Comparison of ENCODE assay signal across 20 cellular contexts in the genomic region with DNA sequence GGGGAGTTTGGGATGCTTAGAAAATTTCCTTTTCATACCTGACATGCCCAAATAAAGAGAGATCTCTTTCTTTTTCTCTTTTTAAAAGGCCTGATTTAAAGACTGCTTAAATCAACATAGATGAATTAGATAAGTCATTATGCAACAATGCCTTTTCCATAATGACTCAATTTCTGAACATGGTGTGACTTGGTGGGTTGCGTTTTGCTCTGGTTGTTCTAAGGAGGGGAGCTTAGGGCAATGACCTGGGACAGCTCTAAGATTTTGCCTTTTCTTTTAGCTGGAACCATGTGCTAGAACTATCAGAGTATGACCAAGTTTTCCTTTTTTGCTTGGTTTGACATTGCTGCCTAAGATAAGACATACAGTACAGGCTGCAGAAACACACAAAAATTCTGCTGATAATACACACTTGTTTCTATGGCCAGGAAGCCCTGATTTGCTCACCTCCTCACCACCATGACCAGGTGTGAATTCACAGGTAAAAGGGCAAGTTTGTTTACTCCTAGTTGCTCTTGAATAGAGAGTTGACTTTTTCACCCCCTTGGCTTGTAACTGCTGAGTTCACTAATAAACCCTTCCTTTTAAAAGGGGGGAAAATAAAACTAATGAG. TPM values are rescaled to one million over a fixed set of nuclear protein-coding genes. Genes with fewer than 3 reads are reported as not detected.
A peak's percentile ranks its signal among the peaks of the same experiment; 100 is the strongest.
DNase-seq lines count a peak whose midpoint lies in the region; ATAC-seq and TF ChIP-seq lines count a peak whose summit lies in the region.
"Had no signal": no experiment of that assay in that cellular context is flagged by ENCODE, and none has a peak within 500 bp of the region (broad histone marks: within the 10 kb centered on the region; RNA-seq: fewer than 3 reads in every experiment).

No MANE protein-coding gene starts in this region.

- intact Hi-C loops in prostate gland (cut with DNase I) = no loop called here

- H3K4me1 ChIP-seq in prostate gland (replicated peaks) = no peaks in the 10 kb centered on the region

- no peak for TF ChIP-seq CTCF in prostate gland (IDR thresholded peaks at IDR 0.05)

- 56% methylated on average over 1 of the region's 1 CpG for WGBS in prostate gland

- DNase-seq in activated T-cell treated with anti-CD3 and anti-CD28 coated beads, Interleukin-2, amount 50 U/mL, for 4 hours = no peak
- no peak for DNase-seq in activated T-cell treated with anti-CD3 and anti-CD28 coated beads, Interleukin-2, amount 50 U/mL, for 1 hour
- no peak for DNase-seq in T-helper 2 cell treated with Interferon-gamma antibody and Interleukin-4, amounts not matched to agents 5 μg/mL and 100 μg/mL, for 36 hours (ENCODE audit: low spot score)
- DNase-seq in amniotic epithelial cell (ENCODE audit: low read depth) = peak; percentile 72
- peak; percentile 32 for DNase-seq in renal cortical epithelial cell (ENCODE audit: low read depth)
- DNase-seq in Kasumi-1 (lab: John Stamatoyannopoulos, UW) = no peak
- DNase-seq in prostate gland (ENCODE audit: low spot score) = no peak
- DNase-seq: anterior cingulate cortex; cerebellar nuclear complex; DMS79 treated with DMSO at 0.1 percent for 48 hours; effector CD8-positive, alpha-beta T cell; left lung; mucosa of descending colon; stimulated activated CD4-positive, alpha-beta T cell treated with anti-CD3 and anti-CD28 coated beads, Interleukin-12 subunit alpha, Interleukin-12 subunit beta, amount 100 ng/mL, for 4 hours had no signal

- no peaks in the 10 kb centered on the region for H3K9me3 ChIP-seq in prostate gland
- H3K9me3 ChIP-seq: left lung, mucosa of descending colon, neutrophil had no signal

- H3K4me3 ChIP-seq in prostate gland = no peak overlapping the region
- H3K4me3 ChIP-seq: left lung, mucosa of descending colon had no signal

- ATAC-seq in activated T-cell treated with anti-CD3 and anti-CD28 coated beads, Interleukin-2, amount 50 U/mL, for 4 hours = peak; percentile 29 to 65
- ATAC-seq in HG02759 (IDR thresholded peaks at IDR 0.05; ENCODE audit: unreplicated experiment) = no peak
- ATAC-seq: HCT116, left lung, mucosa of descending colon, PC-3 had no signal

- peaks cover 8% of the 10 kb centered on the region for H3K27me3 Mint-ChIP-seq in activated T-cell treated with anti-CD3 and anti-CD28 coated beads, Interleukin-2, amount 50 U/mL, for 4 hours (ENCODE audit: low read depth)
- H3K27me3 Mint-ChIP-seq in T-helper 2 cell treated with Interferon-gamma antibody and Interleukin-4, amounts not matched to agents 5 μg/mL and 100 μg/mL, for 36 hours (ENCODE audit: low read depth) = no peaks in the 10 kb centered on the region

- no peaks in the 10 kb centered on the region for H3K36me3 ChIP-seq in prostate gland
- H3K36me3 ChIP-seq: left lung, neutrophil had no signal

- H3K36me3 Mint-ChIP-seq in activated T-cell treated with anti-CD3 and anti-CD28 coated beads, Interleukin-2, amount 50 U/mL, for 4 hours (ENCODE audit: insufficient read depth) = no peaks in the 10 kb centered on the region
- peaks cover 3% of the 10 kb centered on the region for H3K36me3 Mint-ChIP-seq in T-helper 2 cell treated with Interferon-gamma antibody and Interleukin-4, amounts not matched to agents 5 μg/mL and 100 μg/mL, for 36 hours (ENCODE audit: low read depth)
- H3K36me3 Mint-ChIP-seq: CD4-positive, CD25-positive, alpha-beta regulatory T cell had no signal

- H3K9me3 Mint-ChIP-seq in activated T-cell treated with anti-CD3 and anti-CD28 coated beads, Interleukin-2, amount 50 U/mL, for 4 hours = peaks cover under 1% of the 10 kb centered on the region
- H3K9me3 Mint-ChIP-seq in T-helper 2 cell treated with Interferon-gamma antibody and Interleukin-4, amounts not matched to agents 5 μg/mL and 100 μg/mL, for 36 hours = peaks cover 10% of the 10 kb centered on the region
- H3K9me3 Mint-ChIP-seq: CD4-positive, CD25-positive, alpha-beta regulatory T cell had no signal

- H3K27ac ChIP-seq in prostate gland = no peak overlapping the region
- H3K27ac ChIP-seq: HL-60, neutrophil had no signal

- no peak for TF ChIP-seq POLR2A in prostate gland (IDR thresholded peaks at IDR 0.05)

- no peak overlapping the region for H3K4me3 Mint-ChIP-seq in activated T-cell treated with anti-CD3 and anti-CD28 coated beads, Interleukin-2, amount 50 U/mL, for 4 hours
- no peak overlapping the region for H3K4me3 Mint-ChIP-seq in T-helper 2 cell treated with Interferon-gamma antibody and Interleukin-4, amounts not matched to agents 5 μg/mL and 100 μg/mL, for 36 hours

- no peaks in the 10 kb centered on the region for H3K27me3 ChIP-seq in prostate gland (replicated peaks; ENCODE audit: insufficient read depth)

- H3K4me1 Mint-ChIP-seq in activated T-cell treated with anti-CD3 and anti-CD28 coated beads, Interleukin-2, amount 50 U/mL, for 4 hours (ENCODE audit: low read depth) = peaks cover 55% of the 10 kb centered on the region
- H3K4me1 Mint-ChIP-seq in T-helper 2 cell treated with Interferon-gamma antibody and Interleukin-4, amounts not matched to agents 5 μg/mL and 100 μg/mL, for 36 hours (ENCODE audit: low read depth) = peaks cover 51% of the 10 kb centered on the region

- H3K27ac Mint-ChIP-seq in T-helper 2 cell treated with Interferon-gamma antibody and Interleukin-4, amounts not matched to agents 5 μg/mL and 100 μg/mL, for 36 hours = peak overlapping the region; percentile 39

RNA-seq across cellular contexts. Expression of a gene that starts 58.1 kb away (rescaled TPM):
- under 1 TPM; 0.26 to 0.58 (median 0.38) TPM for total RNA-seq in activated T-cell treated with anti-CD3 and anti-CD28 coated beads, Interleukin-2, amount 50 U/mL, for 4 hours
- 0.05 and 4.3 TPM in 2 replicates for total RNA-seq in renal cortical epithelial cell
- total RNA-seq in prostate gland = 1 to 10 TPM; 1.3 to 3.4 TPM

Comparison
In these comparisons a context has a peak if more than half of its experiments do, and no peak if none do; other contexts are left out.
1. DNase-seq: peak in amniotic epithelial cell (single experiment) and renal cortical epithelial cell (single experiment); none in activated T-cell treated with anti-CD3 and anti-CD28 coated beads, Interleukin-2, amount 50 U/mL, for 4 hours (single experiment), activated T-cell treated with anti-CD3 and anti-CD28 coated beads, Interleukin-2, amount 50 U/mL, for 1 hour (single experiment), T-helper 2 cell treated with Interferon-gamma antibody and Interleukin-4, amounts not matched to agents 5 μg/mL and 100 μg/mL, for 36 hours (single experiment), Kasumi-1 (0 of 2) and prostate gland (single experiment).